ENCODE assay signal across 13 cellular contexts in genomic region chr17:78242024-78242742, GRCh38.
DNase-seq lines count a peak whose midpoint lies in the region; ATAC-seq and FAIRE-seq lines count a peak whose summit lies in the region.
"Had no signal": no experiment of that assay in that cellular context is flagged by ENCODE, and none has a peak within 500 bp of the region (broad histone marks: within the 10 kb centered on the region; RNA-seq: fewer than 3 reads in every experiment).

No MANE protein-coding gene starts in this region.

- peak; percentile 88 for FAIRE-seq in RCC 7860 (lab: Jason Lieb, UNC)

- no peaks in the 10 kb centered on the region for H3K27me3 ChIP-seq in layer of hippocampus (ENCODE audit: control insufficient read depth, insufficient read depth, low read length)
- H3K27me3 ChIP-seq: SJSA1 had no signal

- ATAC-seq in HG02798 (IDR thresholded peaks at IDR 0.05; ENCODE audit: poor library complexity, unreplicated experiment) (peak; percentile 27), HG03354 (IDR thresholded peaks at IDR 0.05; ENCODE audit: poor library complexity, severe bottlenecking, unreplicated experiment) (no peak), GM21360 (IDR thresholded peaks at IDR 0.05; ENCODE audit: unreplicated experiment) (no peak)

- H3K27ac ChIP-seq in layer of hippocampus (ENCODE audit: low read depth, low read length): peak overlapping the region; percentile 100
- H3K27ac ChIP-seq: C4-2B, SJSA1 had no signal

- DNase-seq in CD1c-positive myeloid dendritic cell (ENCODE audit: extremely low spot score) (peak; percentile 69), RCC 7860 (ENCODE audit: low spot score) (peak; percentile 91), SW480 (ENCODE audit: low spot score) (no peak), AML-193 (lab: John Stamatoyannopoulos, UW) (no peak)
- DNase-seq: activated T-cell treated with anti-CD3 and anti-CD28 coated beads for 4 hours, cortex of kidney, NCI-H1092 had no signal

Comparison
In these comparisons a context has a peak if more than half of its experiments do, and no peak if none do; other contexts are left out.
1. DNase-seq: peak in CD1c-positive myeloid dendritic cell (single experiment) and RCC 7860 (single experiment); none in SW480 (single experiment) and AML-193 (0 of 2).